In the genomic region with DNA sequence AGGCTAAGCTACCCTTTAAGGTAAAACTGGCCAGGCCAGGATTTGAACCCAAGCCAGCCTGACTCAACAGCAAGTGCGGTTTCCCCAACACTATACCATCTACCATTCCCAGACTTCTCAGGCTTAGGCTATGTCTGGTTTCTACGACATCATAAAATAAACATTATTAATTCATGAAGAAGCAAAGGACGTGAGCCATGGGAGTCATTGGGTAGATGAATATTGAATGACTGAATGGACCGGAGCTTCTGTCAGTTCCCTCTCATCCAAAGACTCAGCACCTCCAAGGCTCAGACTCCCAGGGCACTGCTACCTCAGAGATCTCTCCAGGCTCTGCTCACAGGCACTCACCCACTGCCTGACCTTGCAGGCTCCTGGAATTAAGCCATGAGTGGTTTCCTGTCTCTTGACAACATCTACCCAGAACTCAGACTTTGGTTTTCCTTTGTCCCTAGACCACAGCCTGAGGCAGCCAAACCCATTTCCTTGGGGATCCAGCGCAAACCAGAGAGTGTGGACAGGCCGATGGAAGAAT, we compare ENCODE assay signal across 9 cellular contexts.
A peak's percentile ranks its signal among the peaks of the same experiment; 100 is the strongest.
DNase-seq lines count a peak whose midpoint lies in the region; ATAC-seq and TF ChIP-seq lines count a peak whose summit lies in the region.
"Had no signal": no experiment of that assay in that cellular context is flagged by ENCODE, and none has a peak within 500 bp of the region (broad histone marks: within the 10 kb centered on the region; RNA-seq: fewer than 3 reads in every experiment).

No MANE protein-coding gene starts in this region.

- ATAC-seq in sciatic nerve, result peak; percentile 29
- no peak for ATAC-seq in HG02759 (IDR thresholded peaks at IDR 0.05; ENCODE audit: unreplicated experiment)
- no peak for ATAC-seq in HG02571 (IDR thresholded peaks at IDR 0.05; ENCODE audit: unreplicated experiment)

- POLR2A ChIA-PET in RWPE1 (lab: Yijun Ruan, JAX; ENCODE audit: low non-redundant PET), result no interaction called here

- peak overlapping the region; percentile 67 for H3K27ac ChIP-seq in RWPE1
- H3K27ac ChIP-seq: 22Rv1 had no signal

- intact Hi-C loops in sciatic nerve (cut with DNase I), result no loop called here

- CTCF ChIA-PET in RWPE1 (lab: Yijun Ruan, JAX), result interaction anchor here (0.6 to 1.3 kb wide), 3 partner anchors 163 to 1258 kb away, joined by 4 to 8 read pairs (median 5); a partner anchor contains a TSS

- no peak for TF ChIP-seq CTCF in RWPE1 (conservative IDR thresholded peaks at IDR 0.05; ENCODE audit: low read depth)

- peak; percentile 45 for DNase-seq in NCI-H2029 (lab: John Stamatoyannopoulos, UW)
- no peak for DNase-seq in NCI-H2029 treated with DMSO at 0.1 percent for 48 hours (lab: John Stamatoyannopoulos, UW)
- peak; percentile 47 for DNase-seq in RWPE1 (ENCODE audit: low spot score)
- peak; percentile 59 for DNase-seq in fibroblast of gingiva (ENCODE audit: low read depth)
- DNase-seq in sciatic nerve (ENCODE audit: low spot score), result no peak
- DNase-seq in NCI-H1436 treated with DMSO at 0.1 percent for 48 hours (lab: John Stamatoyannopoulos, UW), result no peak

Comparison
In these comparisons a context has a peak if more than half of its experiments do, and no peak if none do; other contexts are left out.
1. DNase-seq: peak in NCI-H2029 (single experiment), RWPE1 (single experiment) and fibroblast of gingiva (single experiment); none in NCI-H2029 treated with DMSO at 0.1 percent for 48 hours (single experiment), sciatic nerve (single experiment) and NCI-H1436 treated with DMSO at 0.1 percent for 48 hours (single experiment).